21 cellular contexts compared by ENCODE assay signal in the genomic region with DNA sequence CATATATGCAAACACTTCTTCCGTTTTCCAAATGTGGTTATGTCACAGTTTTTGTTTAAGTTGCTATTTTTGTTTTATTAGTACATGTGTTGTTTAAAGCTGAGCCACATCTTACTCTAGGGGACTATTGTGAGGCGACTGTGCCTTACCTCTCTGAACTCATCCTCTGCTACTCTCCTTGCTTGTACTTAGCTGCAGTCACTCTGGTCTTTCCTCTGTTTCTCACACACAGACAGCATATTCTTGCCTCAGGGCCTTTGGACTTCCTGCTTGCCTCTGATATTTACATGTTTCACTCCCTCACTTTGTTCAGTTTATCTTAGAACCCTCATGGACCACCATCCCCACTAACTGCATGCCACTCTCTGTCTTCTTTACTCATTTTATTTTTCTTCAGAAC.
A peak's percentile ranks its signal among the peaks of the same experiment; 100 is the strongest.
DNase-seq lines count a peak whose midpoint lies in the region; ATAC-seq and TF ChIP-seq lines count a peak whose summit lies in the region.
"Had no signal": no experiment of that assay in that cellular context is flagged by ENCODE, and none has a peak within 500 bp of the region (broad histone marks: within the 10 kb centered on the region; RNA-seq: fewer than 3 reads in every experiment).

No MANE protein-coding gene starts in this region.

- H3K4me3 Mint-ChIP-seq in CD4-positive, alpha-beta memory T cell: no peak overlapping the region
- H3K4me3 Mint-ChIP-seq in immature natural killer cell (no peak overlapping the region), HFFc6 (no peak overlapping the region)
- H3K4me3 Mint-ChIP-seq: GM23338; nephron; stimulated activated naive B cell treated with anti-CD40 and anti-IgM and Interleukin-4, amounts not matched to agents 10 μg/mL and 1 μg/mL and 100 μg/mL, for 72 hours; T-helper 2 cell treated with Interferon-gamma antibody and Interleukin-4, amounts not matched to agents 5 μg/mL and 100 μg/mL, for 36 hours had no signal

- H3K27ac Mint-ChIP-seq in CD4-positive, alpha-beta memory T cell: peak overlapping the region in 5 of 7 donors; percentile 4 to 92 (median 53)
- H3K27ac Mint-ChIP-seq in immature natural killer cell: peak overlapping the region; percentile 0 to 77 (median 35)
- no peak overlapping the region for H3K27ac Mint-ChIP-seq in HFFc6
- H3K27ac Mint-ChIP-seq: GM23338; nephron; stimulated activated naive B cell treated with anti-CD40 and anti-IgM and Interleukin-4, amounts not matched to agents 10 μg/mL and 1 μg/mL and 100 μg/mL, for 72 hours; T-helper 2 cell treated with Interferon-gamma antibody and Interleukin-4, amounts not matched to agents 5 μg/mL and 100 μg/mL, for 36 hours had no signal

- in situ Hi-C loops in SK-MEL-5 (cut with HindIII; ENCODE audit: low pct_unique_long_range_greater_than_20kb, low sequenced_read_pairs): no loop called here

- POLR2A ChIA-PET in CD4-positive, alpha-beta memory T cell (lab: Charles Lee; ENCODE audit: partially characterized antibody): no interaction called here

- intact Hi-C loops in CD4-positive, alpha-beta memory T cell (cut with micrococcal nuclease): no loop called here
- intact Hi-C loops in upper lobe of right lung (cut with DNase I): no loop called here

- peaks cover 0 to 2% (median 0%) of the 10 kb centered on the region in 4 donors for H3K4me1 Mint-ChIP-seq in CD4-positive, alpha-beta memory T cell
- H3K4me1 Mint-ChIP-seq in immature natural killer cell (no peaks in the 10 kb centered on the region), HFFc6 (ENCODE audit: low read depth) (peaks cover 7% of the 10 kb centered on the region)
- H3K4me1 Mint-ChIP-seq: GM23338, nephron had no signal

- TF ChIP-seq CTCF in HFFc6 (IDR thresholded peaks at IDR 0.05) (no peak), upper lobe of right lung (IDR thresholded peaks at IDR 0.05) (no peak)

- H3K4me3 ChIP-seq in CD4-positive, alpha-beta memory T cell (ENCODE audit: low read length in 2 of 2): no peak overlapping the region
- no peak overlapping the region for H3K4me3 ChIP-seq in upper lobe of right lung
- H3K4me3 ChIP-seq: GM23338, lower lobe of right lung, psoas muscle, tibial nerve had no signal

- H3K9me3 Mint-ChIP-seq in CD4-positive, alpha-beta memory T cell: no peaks in the 10 kb centered on the region
- H3K9me3 Mint-ChIP-seq in immature natural killer cell (no peaks in the 10 kb centered on the region), HFFc6 (no peaks in the 10 kb centered on the region)
- H3K9me3 Mint-ChIP-seq: GM23338; nephron; stimulated activated naive B cell treated with anti-CD40 and anti-IgM and Interleukin-4, amounts not matched to agents 10 μg/mL and 1 μg/mL and 100 μg/mL, for 72 hours; T-helper 2 cell treated with Interferon-gamma antibody and Interleukin-4, amounts not matched to agents 5 μg/mL and 100 μg/mL, for 36 hours had no signal

- H3K27ac ChIP-seq in CD4-positive, alpha-beta memory T cell (ENCODE audit: low read depth, low read length): no peak overlapping the region
- no peak overlapping the region for H3K27ac ChIP-seq in upper lobe of right lung
- H3K27ac ChIP-seq: lower lobe of right lung, psoas muscle, tibial nerve had no signal

- no peaks in the 10 kb centered on the region for H3K4me1 ChIP-seq in CD4-positive, alpha-beta memory T cell (ENCODE audit: insufficient read depth, low read length)
- H3K4me1 ChIP-seq in upper lobe of right lung: no peaks in the 10 kb centered on the region
- H3K4me1 ChIP-seq: BE2C, lower lobe of right lung, psoas muscle, tibial nerve had no signal

- H3K36me3 Mint-ChIP-seq in CD4-positive, alpha-beta memory T cell: peaks cover 44 to 70% of the 10 kb centered on the region in 2 donors
- peaks cover 27 to 40% (median 31%) of the 10 kb centered on the region in 3 donors for H3K36me3 Mint-ChIP-seq in immature natural killer cell
- peaks cover 36% of the 10 kb centered on the region for H3K36me3 Mint-ChIP-seq in HFFc6 (ENCODE audit: low read depth)

- H3K27me3 Mint-ChIP-seq in CD4-positive, alpha-beta memory T cell: no peaks in the 10 kb centered on the region
- H3K27me3 Mint-ChIP-seq in immature natural killer cell (ENCODE audit: low read depth in 3 of 3) (peaks cover 0 to 3% (median 0%) of the 10 kb centered on the region in 3 donors), HFFc6 (ENCODE audit: insufficient read depth) (peaks cover 3% of the 10 kb centered on the region; the same call in 1 of the 2 replicates)
- H3K27me3 Mint-ChIP-seq: stimulated activated naive B cell treated with anti-CD40 and anti-IgM and Interleukin-4, amounts not matched to agents 10 μg/mL and 1 μg/mL and 100 μg/mL, for 72 hours had no signal

- H3K27me3 ChIP-seq in CD4-positive, alpha-beta memory T cell (ENCODE audit: insufficient read depth, low read length): no peaks in the 10 kb centered on the region
- H3K27me3 ChIP-seq in upper lobe of right lung: no peaks in the 10 kb centered on the region
- H3K27me3 ChIP-seq: BE2C, tibial nerve had no signal

- CTCF ChIA-PET in CD4-positive, alpha-beta memory T cell (lab: Charles Lee; ENCODE audit: partially characterized antibody): interaction anchor here (1.1 kb wide), 1 partner anchor 12 kb away, joined by 3 read pairs; no protein-coding TSS in a partner anchor

- H3K36me3 ChIP-seq in CD4-positive, alpha-beta memory T cell (ENCODE audit: insufficient read depth, low read length): peaks cover 36% of the 10 kb centered on the region
- peaks cover 95% of the 10 kb centered on the region for H3K36me3 ChIP-seq in upper lobe of right lung
- H3K36me3 ChIP-seq: BE2C had no signal

- no peak for ATAC-seq in GM18861 (IDR thresholded peaks at IDR 0.05; ENCODE audit: unreplicated experiment)
- no peak for ATAC-seq in upper lobe of right lung
- ATAC-seq: GM23338; lower lobe of right lung; psoas muscle; stimulated activated naive B cell treated with anti-CD40 and anti-IgM and Interleukin-4, amounts not matched to agents 10 μg/mL and 1 μg/mL and 100 μg/mL, for 72 hours had no signal

- DNase-seq in CD4-positive, alpha-beta memory T cell: no peak
- DNase-seq in DMS53 treated with DMSO at 0.1 percent for 48 hours (lab: John Stamatoyannopoulos, UW; ENCODE audit: unreplicated experiment) (peak; percentile 59), SK-MEL-5 (ENCODE audit: low read depth, low spot score) (peak; percentile 52), immature natural killer cell (no peak), HFFc6 (no peak), upper lobe of right lung (no peak)
- DNase-seq: BE2C; central memory CD4-positive, alpha-beta T cell; DMS153; head of caudate nucleus; lower lobe of right lung; NCI-H187; NCI-H446; psoas muscle; Right ventricle myocardium superior; stimulated activated naive B cell treated with anti-CD40 and anti-IgM and Interleukin-4, amounts not matched to agents 10 μg/mL and 1 μg/mL and 100 μg/mL, for 72 hours had no signal

- H3K9me3 ChIP-seq in CD4-positive, alpha-beta memory T cell (ENCODE audit: control insufficient read depth in 1 of 2, low read length in 2 of 2): no peaks in the 10 kb centered on the region
- H3K9me3 ChIP-seq in upper lobe of right lung: no peaks in the 10 kb centered on the region
- H3K9me3 ChIP-seq: BE2C, lower lobe of right lung, psoas muscle, tibial nerve had no signal

Comparison
In these comparisons a context has a peak if more than half of its experiments do, and no peak if none do; other contexts are left out.
1. DNase-seq: peak in DMS53 treated with DMSO at 0.1 percent for 48 hours (single experiment) and SK-MEL-5 (single experiment); none in CD4-positive, alpha-beta memory T cell (0 of 5), immature natural killer cell (0 of 3), HFFc6 (single experiment) and upper lobe of right lung (single experiment).